ENCODE assay signal across 13 cellular contexts in the genomic region with DNA sequence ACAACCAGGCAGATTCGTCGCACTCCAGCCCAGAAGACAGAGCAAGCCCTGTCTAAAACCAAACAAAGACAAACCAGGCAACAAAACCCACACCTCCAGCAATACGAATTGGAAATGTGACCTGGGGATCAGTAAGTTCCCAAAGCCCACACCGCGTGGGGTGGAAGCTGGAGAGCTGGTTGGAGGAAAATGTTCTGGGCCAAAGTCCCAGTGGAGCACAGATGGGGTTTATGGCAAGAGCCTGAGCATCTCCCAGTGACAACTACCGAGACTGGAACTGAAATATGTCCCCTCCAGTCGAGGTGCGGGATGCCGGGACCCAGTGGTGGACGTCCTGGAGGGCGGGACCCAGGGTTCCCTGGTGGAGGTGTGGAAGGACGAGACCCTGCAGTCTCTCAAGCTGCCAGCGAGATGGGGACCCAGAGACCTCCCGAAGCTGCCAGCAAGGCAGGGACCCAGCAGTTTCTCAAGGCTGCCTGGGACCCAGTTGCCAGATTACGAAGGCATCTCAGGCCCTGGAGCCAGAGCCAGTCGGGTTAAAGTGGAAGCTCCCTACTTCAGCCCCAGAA. TPM values are rescaled to one million over a fixed set of nuclear protein-coding genes. Genes with fewer than 3 reads are reported as not detected.
DNase-seq lines count a peak whose midpoint lies in the region; ATAC-seq and TF ChIP-seq lines count a peak whose summit lies in the region.
"Had no signal": no experiment of that assay in that cellular context is flagged by ENCODE, and none has a peak within 500 bp of the region (broad histone marks: within the 10 kb centered on the region; RNA-seq: fewer than 3 reads in every experiment).

No MANE protein-coding gene starts in this region.

- peaks cover 18% of the 10 kb centered on the region for H3K36me3 Mint-ChIP-seq in activated naive CD8-positive, alpha-beta T cell treated with anti-CD3 and anti-CD28 coated beads, Interleukin-2, amount 50 U/mL, for 24 hours (ENCODE audit: low read depth)
- peaks cover 8% of the 10 kb centered on the region for H3K36me3 Mint-ChIP-seq in activated naive CD8-positive, alpha-beta T cell treated with anti-CD3 and anti-CD28 coated beads for 36 hours
- H3K36me3 Mint-ChIP-seq in nephron progenitor cell (ENCODE audit: low read depth) = peaks cover 23% of the 10 kb centered on the region

- H3K4me1 ChIP-seq in ectodermal cell (ENCODE audit: control insufficient read depth, insufficient read depth, low read length) = peaks cover 3% of the 10 kb centered on the region

- H3K4me3 Mint-ChIP-seq in activated naive CD8-positive, alpha-beta T cell treated with anti-CD3 and anti-CD28 coated beads, Interleukin-2, amount 50 U/mL, for 24 hours = no peak overlapping the region
- H3K4me3 Mint-ChIP-seq in activated naive CD8-positive, alpha-beta T cell treated with anti-CD3 and anti-CD28 coated beads for 36 hours = no peak overlapping the region
- no peak overlapping the region for H3K4me3 Mint-ChIP-seq in nephron progenitor cell
- H3K4me3 Mint-ChIP-seq: CD4-positive, CD25-positive, alpha-beta regulatory T cell had no signal

- H3K27ac ChIP-seq in ectodermal cell (ENCODE audit: insufficient read depth, low read depth, low read length, poor library complexity, severe bottlenecking) = peak overlapping the region; percentile 16
- H3K27ac ChIP-seq: BLaER1 treated with 17β-estradiol and CSF1 and Interleukin-3, amounts not matched to agents 10 nM and 100 nM; GM23248 had no signal

- no peak for TF ChIP-seq CTCF in nephron progenitor cell (IDR thresholded peaks at IDR 0.05)

- H3K27me3 ChIP-seq in ectodermal cell (ENCODE audit: control insufficient read depth, insufficient read depth, low read length, poor library complexity, severe bottlenecking) (no peaks in the 10 kb centered on the region), H7 (ENCODE audit: control insufficient read depth, insufficient read depth, low read length) (no peaks in the 10 kb centered on the region)
- H3K27me3 ChIP-seq: BLaER1 treated with 17β-estradiol and CSF1 and Interleukin-3, amounts not matched to agents 10 nM and 100 nM had no signal

- H3K36me3 ChIP-seq in ectodermal cell (ENCODE audit: control insufficient read depth, insufficient read depth, low read length) (peaks cover 18% of the 10 kb centered on the region), H7 (replicated peaks; ENCODE audit: control insufficient read depth, insufficient read depth, low read length) (peaks cover 12% of the 10 kb centered on the region)

- H3K4me3 ChIP-seq in ectodermal cell (ENCODE audit: insufficient read depth, low read depth, low read length) = no peak overlapping the region
- H3K4me3 ChIP-seq in H7 (ENCODE audit: insufficient read depth, low read depth, low read length) = no peak overlapping the region
- H3K4me3 ChIP-seq: BLaER1 treated with 17β-estradiol and CSF1 and Interleukin-3, amounts not matched to agents 10 nM and 100 nM; GM23248 had no signal

- H3K27ac Mint-ChIP-seq in activated naive CD8-positive, alpha-beta T cell treated with anti-CD3 and anti-CD28 coated beads, Interleukin-2, amount 50 U/mL, for 24 hours = peak overlapping the region; percentile 22
- no peak overlapping the region for H3K27ac Mint-ChIP-seq in activated naive CD8-positive, alpha-beta T cell treated with anti-CD3 and anti-CD28 coated beads for 36 hours
- peak overlapping the region; percentile 64 for H3K27ac Mint-ChIP-seq in nephron progenitor cell

- H3K9me3 ChIP-seq in ectodermal cell (ENCODE audit: control insufficient read depth, low read length) = no peaks in the 10 kb centered on the region
- H3K9me3 ChIP-seq: BLaER1 treated with 17β-estradiol and CSF1 and Interleukin-3, amounts not matched to agents 10 nM and 100 nM had no signal

- DNase-seq in activated naive CD8-positive, alpha-beta T cell treated with anti-CD3 and anti-CD28 coated beads, Interleukin-2, amount 50 U/mL, for 24 hours = no peak
- no peak for DNase-seq in activated naive CD8-positive, alpha-beta T cell treated with anti-CD3 and anti-CD28 coated beads for 36 hours
- no peak for DNase-seq in nephron progenitor cell
- DNase-seq in H7 = no peak
- no peak for DNase-seq in AML-193 (lab: John Stamatoyannopoulos, UW)
- no peak for DNase-seq in NCI-H526 treated with DMSO at 0.1 percent for 48 hours (lab: John Stamatoyannopoulos, UW)
- DNase-seq: CD4-positive, CD25-positive, alpha-beta regulatory T cell; GF-D8 had no signal

- no peaks in the 10 kb centered on the region for H3K4me1 Mint-ChIP-seq in activated naive CD8-positive, alpha-beta T cell treated with anti-CD3 and anti-CD28 coated beads, Interleukin-2, amount 50 U/mL, for 24 hours
- H3K4me1 Mint-ChIP-seq in activated naive CD8-positive, alpha-beta T cell treated with anti-CD3 and anti-CD28 coated beads for 36 hours = no peaks in the 10 kb centered on the region
- H3K4me1 Mint-ChIP-seq in nephron progenitor cell = peaks cover 27% of the 10 kb centered on the region

- H3K9me3 Mint-ChIP-seq in activated naive CD8-positive, alpha-beta T cell treated with anti-CD3 and anti-CD28 coated beads, Interleukin-2, amount 50 U/mL, for 24 hours = no peaks in the 10 kb centered on the region
- no peaks in the 10 kb centered on the region for H3K9me3 Mint-ChIP-seq in activated naive CD8-positive, alpha-beta T cell treated with anti-CD3 and anti-CD28 coated beads for 36 hours
- no peaks in the 10 kb centered on the region for H3K9me3 Mint-ChIP-seq in nephron progenitor cell
- H3K9me3 Mint-ChIP-seq: CD4-positive, CD25-positive, alpha-beta regulatory T cell had no signal

- no peak for ATAC-seq in activated naive CD8-positive, alpha-beta T cell treated with anti-CD3 and anti-CD28 coated beads, Interleukin-2, amount 50 U/mL, for 24 hours
- ATAC-seq in GM21390 (IDR thresholded peaks at IDR 0.05; ENCODE audit: unreplicated experiment) = no peak

- no peaks in the 10 kb centered on the region for H3K27me3 Mint-ChIP-seq in activated naive CD8-positive, alpha-beta T cell treated with anti-CD3 and anti-CD28 coated beads, Interleukin-2, amount 50 U/mL, for 24 hours
- H3K27me3 Mint-ChIP-seq in activated naive CD8-positive, alpha-beta T cell treated with anti-CD3 and anti-CD28 coated beads for 36 hours = no peaks in the 10 kb centered on the region
- no peaks in the 10 kb centered on the region for H3K27me3 Mint-ChIP-seq in nephron progenitor cell (ENCODE audit: low read depth, poor library complexity)
- H3K27me3 Mint-ChIP-seq: CD4-positive, CD25-positive, alpha-beta regulatory T cell had no signal

- WGBS in ectodermal cell, 2 experiments = 95 to 96% methylated on average over 16 of the region's 16 CpGs

RNA-seq across cellular contexts. Expression of a gene that starts 22.4 kb away (rescaled TPM):
- total RNA-seq in activated naive CD8-positive, alpha-beta T cell treated with anti-CD3 and anti-CD28 coated beads for 36 hours = under 1 TPM; 0.41 to 0.42 TPM
- polyA plus RNA-seq in ectodermal cell (2013, experiment 1 of 4) = 25.5 TPM
- polyA plus RNA-seq in ectodermal cell (2013, experiment 2 of 4) = 28.2 TPM
- 21.0 TPM for polyA plus RNA-seq in ectodermal cell (2013, experiment 3 of 4)
- polyA plus RNA-seq in ectodermal cell (2013, experiment 4 of 4) = 24.6 TPM
- 4.5 and 5.2 TPM in 2 replicates for total RNA-seq in H7 (2014; rRNA removed; shearing (Covaris generic))
- total RNA-seq: HT-29 had no signal

RNA-seq across cellular contexts. Expression of a gene that starts 26.3 kb away (rescaled TPM):
- 10 to 100 TPM; 43.1 to 46.0 TPM for total RNA-seq in activated naive CD8-positive, alpha-beta T cell treated with anti-CD3 and anti-CD28 coated beads for 36 hours
- polyA plus RNA-seq in ectodermal cell (2013, experiment 1 of 4) = 24.9 TPM
- polyA plus RNA-seq in ectodermal cell (2013, experiment 2 of 4) = 23.1 TPM
- 23.9 TPM for polyA plus RNA-seq in ectodermal cell (2013, experiment 3 of 4)
- 20.1 TPM for polyA plus RNA-seq in ectodermal cell (2013, experiment 4 of 4)
- 10.4 and 15.5 TPM in 2 replicates for total RNA-seq in H7 (2014; rRNA removed; shearing (Covaris generic))

RNA-seq across cellular contexts. Expression of a gene that starts 26.6 kb away (rescaled TPM):
- total RNA-seq in activated naive CD8-positive, alpha-beta T cell treated with anti-CD3 and anti-CD28 coated beads for 36 hours = 10 to 100 TPM; 84.3 to 86.9 TPM
- 66.6 TPM for polyA plus RNA-seq in ectodermal cell (2013, experiment 1 of 4)
- 66.6 TPM for polyA plus RNA-seq in ectodermal cell (2013, experiment 2 of 4)
- 49.2 TPM for polyA plus RNA-seq in ectodermal cell (2013, experiment 3 of 4)
- polyA plus RNA-seq in ectodermal cell (2013, experiment 4 of 4) = 47.1 TPM
- total RNA-seq in H7 (2014; rRNA removed; shearing (Covaris generic)) = 32.9 and 40.8 TPM in 2 replicates
